ENCODE assay signal across 1 cellular context in genomic region chr20:47365023-47365764, GRCh38.
A peak's percentile ranks its signal among the peaks of the same experiment; 100 is the strongest.
TF ChIP-seq lines count a peak whose summit lies in the region.

No MANE protein-coding gene starts in this region.

TF ChIP-seq in K562, 482 proteins besides CTCF, POLR2A, EP300 and RAD21 (continued from another document and continues in another):
- TF ChIP-seq ZNF79 (CRISPR knock-in tag; IDR thresholded peaks at IDR 0.05; ENCODE audit: low read depth) (no peak), HNRNPL (IDR thresholded peaks at IDR 0.05; ENCODE audit: low read depth, low read length) (no peak), MYBL2 (IDR thresholded peaks at IDR 0.05; ENCODE audit: low read depth) (no peak), MYBL2 (CRISPR knock-in tag; IDR thresholded peaks at IDR 0.05; ENCODE audit: borderline replicate concordance) (no peak), CBX2 (IDR thresholded peaks at IDR 0.05; ENCODE audit: insufficient read depth, low read length, poor library complexity, severe bottlenecking) (no peak), ZNF121 (CRISPR knock-in tag; conservative IDR thresholded peaks at IDR 0.05) (peak; percentile 88), PTTG1 (tag; IDR thresholded peaks at IDR 0.05; ENCODE audit: low read depth) (no peak), ZNF444 (CRISPR knock-in tag; IDR thresholded peaks at IDR 0.05) (no peak), ARID3B (CRISPR knock-in tag; IDR thresholded peaks at IDR 0.05; ENCODE audit: borderline replicate concordance) (no peak), FOXJ3 (CRISPR knock-in tag; IDR thresholded peaks at IDR 0.05) (no peak), ELK1 (CRISPR knock-in tag; IDR thresholded peaks at IDR 0.05) (no peak), ATF6 (CRISPR knock-in tag; IDR thresholded peaks at IDR 0.05) (no peak; the same call in 1 of the 2 replicates), ZBTB26 (CRISPR knock-in tag; IDR thresholded peaks at IDR 0.05) (0 out of 2 replicates have a peak, but pooled peaks have one; percentile 73), JUNB (CRISPR knock-in tag; conservative IDR thresholded peaks at IDR 0.05) (no peak; the same call in 1 of the 2 replicates), ZNF511 (CRISPR knock-in tag; IDR thresholded peaks at IDR 0.05) (no peak), MEF2D (tag; conservative IDR thresholded peaks at IDR 0.05; ENCODE audit: low read depth) (peak; percentile 48; the same call in 1 of the 2 replicates), USF1 (CRISPR knock-in tag; IDR thresholded peaks at IDR 0.05) (no peak), SNIP1 (IDR thresholded peaks at IDR 0.05; ENCODE audit: low read depth) (no peak), ZNF785 (CRISPR knock-in tag; IDR thresholded peaks at IDR 0.05) (no peak), PCBP1 (IDR thresholded peaks at IDR 0.05; ENCODE audit: low read depth, low read length, poor library complexity, severe bottlenecking) (no peak), POU5F1 (IDR thresholded peaks at IDR 0.05; ENCODE audit: borderline replicate concordance, low read depth, low read length, partially characterized antibody) (no peak), SMAD3 (CRISPR knock-in tag; conservative IDR thresholded peaks at IDR 0.05) (0 out of 2 replicates have a peak, but pooled peaks have one; percentile 10), ZC3H11A (IDR thresholded peaks at IDR 0.05; ENCODE audit: low read depth, low read length) (no peak), E2F3 (CRISPR knock-in tag; IDR thresholded peaks at IDR 0.05) (peak; percentile 28; the same call in 1 of the 2 replicates), FOXA1 (IDR thresholded peaks at IDR 0.05; ENCODE audit: borderline replicate concordance) (no peak), NFE2 (IDR thresholded peaks at IDR 0.05; ENCODE audit: low read depth) (no peak), ZC3H4 (CRISPR knock-in tag; IDR thresholded peaks at IDR 0.05; ENCODE audit: borderline replicate concordance) (no peak), MAX (CRISPR knock-in tag; IDR thresholded peaks at IDR 0.05) (peak; percentile 38; the same call in 1 of the 2 replicates), SP1 (CRISPR knock-in tag; IDR thresholded peaks at IDR 0.05) (0 out of 2 replicates have a peak, but pooled peaks have one; percentile 22), HMGN3 (IDR thresholded peaks at IDR 0.05; ENCODE audit: borderline replicate concordance, extremely low read depth, insufficient read length, low read depth, low read length) (peak; percentile 25), ATF1 (CRISPR knock-in tag; IDR thresholded peaks at IDR 0.05) (no peak), ATF1 (tag; IDR thresholded peaks at IDR 0.05) (peak; percentile 34; the same call in 1 of the 2 replicates), ZBTB5 (IDR thresholded peaks at IDR 0.05) (no peak), ZNF384 (IDR thresholded peaks at IDR 0.05; ENCODE audit: low read depth, low read length) (peak; percentile 86), SMARCC2 (IDR thresholded peaks at IDR 0.05; ENCODE audit: low read depth) (no peak; the same call in none of the 2 replicates), MED1 (CRISPR knock-in tag; IDR thresholded peaks at IDR 0.05; ENCODE audit: borderline replicate concordance) (no peak), ILK (tag; IDR thresholded peaks at IDR 0.05; ENCODE audit: borderline replicate concordance, low read depth) (no peak), GTF2F1 (IDR thresholded peaks at IDR 0.05; ENCODE audit: low read depth, low read length) (no peak), SRSF3 (IDR thresholded peaks at IDR 0.05; ENCODE audit: insufficient read depth, low read length) (no peak), COPS2 (conservative IDR thresholded peaks at IDR 0.05) (no peak), NCOA2 (IDR thresholded peaks at IDR 0.05; ENCODE audit: partially characterized antibody in 2 of 2) (no peak), TRIM25 (IDR thresholded peaks at IDR 0.05; ENCODE audit: borderline replicate concordance) (no peak), ZC3H8 (IDR thresholded peaks at IDR 0.05) (no peak), KLF1 (tag; IDR thresholded peaks at IDR 0.05) (no peak), ZNF408 (CRISPR knock-in tag; IDR thresholded peaks at IDR 0.05; ENCODE audit: low read depth) (no peak), SETDB1 (IDR thresholded peaks at IDR 0.05; ENCODE audit: low read length) (no peak), POLR2H (tag; IDR thresholded peaks at IDR 0.05; ENCODE audit: low read depth) (peak; percentile 59; the same call in 1 of the 2 replicates), CGGBP1 (CRISPR knock-in tag; IDR thresholded peaks at IDR 0.05) (no peak), USF2 (CRISPR knock-in tag; IDR thresholded peaks at IDR 0.05) (no peak), EP400 (IDR thresholded peaks at IDR 0.05) (no peak), HINFP (tag; conservative IDR thresholded peaks at IDR 0.05; ENCODE audit: low read depth) (no peak), STAT6 (CRISPR knock-in tag; IDR thresholded peaks at IDR 0.05) (no peak; the same call in 1 of the 2 replicates), FOS (IDR thresholded peaks at IDR 0.05; ENCODE audit: extremely low read depth, insufficient read length) (no peak)
